27 cellular contexts compared by ENCODE assay signal in the genomic region with DNA sequence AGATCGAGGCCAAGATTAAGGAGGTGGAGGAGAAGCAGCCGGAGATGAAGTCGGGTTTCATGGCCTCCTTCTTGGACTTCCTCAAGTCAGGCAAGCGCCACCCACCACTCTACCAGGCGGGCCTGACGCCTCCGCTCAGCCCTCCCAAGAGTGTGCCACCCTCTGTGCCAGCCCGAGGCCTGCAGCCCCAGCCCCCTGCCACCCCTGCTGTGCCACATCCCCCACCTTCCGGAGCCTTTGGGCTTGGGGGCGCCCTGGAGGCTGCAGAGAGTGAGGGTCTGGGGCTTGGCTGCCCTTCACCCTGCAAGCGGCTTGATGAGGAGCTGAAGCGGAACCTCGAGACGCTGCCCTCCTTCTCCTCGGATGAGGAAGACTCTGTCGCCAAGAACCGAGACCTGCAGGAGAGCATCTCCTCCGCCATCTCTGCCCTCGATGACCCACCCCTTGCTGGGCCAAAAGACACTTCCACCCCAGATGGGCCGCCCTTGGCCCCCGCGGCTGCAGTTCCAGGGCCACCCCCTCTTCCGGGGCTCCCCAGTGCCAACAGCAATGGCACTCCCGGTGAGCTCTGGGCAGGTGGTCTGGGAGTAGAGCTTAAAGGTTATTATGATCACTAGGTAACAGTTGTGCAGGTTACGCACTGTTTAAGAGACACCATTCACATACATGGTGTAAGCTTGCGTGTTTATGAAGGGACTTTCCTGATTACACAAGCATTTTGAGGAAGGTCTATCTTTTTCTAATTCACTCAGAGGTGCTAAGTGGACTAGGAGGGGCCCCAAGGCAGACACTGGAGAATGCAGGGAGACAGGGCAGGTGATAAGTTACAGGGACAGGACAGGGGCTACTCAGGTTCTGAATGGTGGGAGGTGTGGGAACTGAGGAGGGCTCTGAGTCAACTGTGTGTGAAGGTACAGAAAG. TPM values are rescaled to one million over a fixed set of nuclear protein-coding genes. Genes with fewer than 3 reads are reported as not detected.
A peak's percentile ranks its signal among the peaks of the same experiment; 100 is the strongest.
DNase-seq lines count a peak whose midpoint lies in the region; ATAC-seq, FAIRE-seq and TF ChIP-seq lines count a peak whose summit lies in the region.
"Had no signal": no experiment of that assay in that cellular context is flagged by ENCODE, and none has a peak within 500 bp of the region (broad histone marks: within the 10 kb centered on the region; RNA-seq: fewer than 3 reads in every experiment).

No MANE protein-coding gene starts in this region.

- H3K4me3 Mint-ChIP-seq in activated CD4-positive, alpha-beta T cell treated with anti-CD3 and anti-CD28 coated beads, Interleukin-2, amount 10 ng/mL, durations not matched to agents 24 days and 14 days = no peak overlapping the region
- H3K4me3 Mint-ChIP-seq in naive thymus-derived CD8-positive, alpha-beta T cell = no peak overlapping the region
- H3K4me3 Mint-ChIP-seq: activated naive CD4-positive, alpha-beta T cell treated with anti-CD3 and anti-CD28 coated beads, Interleukin-2, amount 10 ng/mL, durations not matched to agents 7 days and 5 days; H9; memory B cell; T-helper 17 cell had no signal

- H3K4me3 ChIP-seq in PC-3 (ENCODE audit: low read length) (no peak overlapping the region), left lung (no peak overlapping the region)
- H3K4me3 ChIP-seq: A549, ascending aorta, skin epidermis, suprapubic skin, uterus had no signal

- TF ChIP-seq CTCF in PC-3 (conservative IDR thresholded peaks at IDR 0.05; ENCODE audit: low read depth, low read length) (no peak), left lung (IDR thresholded peaks at IDR 0.05) (no peak)

- H3K9me3 ChIP-seq in PC-3 (ENCODE audit: low read length) (no peaks in the 10 kb centered on the region), left lung (no peaks in the 10 kb centered on the region)
- H3K9me3 ChIP-seq: A549, ascending aorta, suprapubic skin, uterus had no signal

- FAIRE-seq in HTR-8/SVneo (lab: Jason Lieb, UNC) = no peak
- FAIRE-seq: A549 had no signal

- H3K27me3 Mint-ChIP-seq in activated CD4-positive, alpha-beta T cell treated with anti-CD3 and anti-CD28 coated beads, Interleukin-2, amount 10 ng/mL, durations not matched to agents 24 days and 14 days = no peaks in the 10 kb centered on the region
- no peaks in the 10 kb centered on the region for H3K27me3 Mint-ChIP-seq in naive thymus-derived CD8-positive, alpha-beta T cell
- H3K27me3 Mint-ChIP-seq: activated naive CD4-positive, alpha-beta T cell treated with anti-CD3 and anti-CD28 coated beads, Interleukin-2, amount 10 ng/mL, durations not matched to agents 7 days and 5 days; memory B cell; T-helper 17 cell had no signal

- H3F3A ChIP-seq in PC-3 (ENCODE audit: low read length, unreplicated experiment) = no peaks in the 10 kb centered on the region

- H3K79me2 ChIP-seq in PC-3 (ENCODE audit: low read length) = peaks cover 58% of the 10 kb centered on the region

- no peak overlapping the region for H2AFZ ChIP-seq in PC-3 (ENCODE audit: low read length)

- no peaks in the 10 kb centered on the region for H3K9me2 ChIP-seq in PC-3 (replicated peaks; ENCODE audit: low read length)

- intact Hi-C loops in activated CD4-positive, alpha-beta T cell treated with anti-CD3 and anti-CD28 coated beads, Interleukin-2, amount 10 ng/mL, durations not matched to agents 24 days and 14 days (cut with micrococcal nuclease) = no loop called here
- intact Hi-C loops in PC-3 (cut with micrococcal nuclease) (no loop called here), left lung (cut with DNase I) (no loop called here)

- H3K9me3 Mint-ChIP-seq in activated CD4-positive, alpha-beta T cell treated with anti-CD3 and anti-CD28 coated beads, Interleukin-2, amount 10 ng/mL, durations not matched to agents 24 days and 14 days = no peaks in the 10 kb centered on the region
- no peaks in the 10 kb centered on the region for H3K9me3 Mint-ChIP-seq in naive thymus-derived CD8-positive, alpha-beta T cell
- H3K9me3 Mint-ChIP-seq: activated naive CD4-positive, alpha-beta T cell treated with anti-CD3 and anti-CD28 coated beads, Interleukin-2, amount 10 ng/mL, durations not matched to agents 7 days and 5 days; H9; memory B cell had no signal

- H3K4me2 ChIP-seq in PC-3 (ENCODE audit: low read length) = no peak overlapping the region
- H3K4me2 ChIP-seq: A549 had no signal

- peaks cover 5% of the 10 kb centered on the region for H3K4me1 Mint-ChIP-seq in activated CD4-positive, alpha-beta T cell treated with anti-CD3 and anti-CD28 coated beads, Interleukin-2, amount 10 ng/mL, durations not matched to agents 24 days and 14 days
- H3K4me1 Mint-ChIP-seq in naive thymus-derived CD8-positive, alpha-beta T cell = peaks cover 9 to 39% (median 14%) of the 10 kb centered on the region in 4 donors
- H3K4me1 Mint-ChIP-seq: H9 had no signal

- ATAC-seq in PC-3 = no peak
- ATAC-seq in naive thymus-derived CD8-positive, alpha-beta T cell = no peak
- ATAC-seq in left lung = no peak
- ATAC-seq: A549, T-helper 17 cell had no signal

- H3K27ac ChIP-seq in PC-3 (ENCODE audit: low read length) (no peak overlapping the region), left lung (no peak overlapping the region)
- H3K27ac ChIP-seq: A549, ascending aorta, epithelial cell of prostate, suprapubic skin, uterus had no signal

- peaks cover 38% of the 10 kb centered on the region for H3K36me3 Mint-ChIP-seq in activated CD4-positive, alpha-beta T cell treated with anti-CD3 and anti-CD28 coated beads, Interleukin-2, amount 10 ng/mL, durations not matched to agents 24 days and 14 days (ENCODE audit: low read depth)
- peaks cover 0 to 60% (median 3%) of the 10 kb centered on the region in 3 donors for H3K36me3 Mint-ChIP-seq in naive thymus-derived CD8-positive, alpha-beta T cell

- H3K27me3 ChIP-seq in PC-3 (ENCODE audit: low read length) = no peaks in the 10 kb centered on the region
- no peaks in the 10 kb centered on the region for H3K27me3 ChIP-seq in left lung
- H3K27me3 ChIP-seq: ascending aorta, suprapubic skin, uterus had no signal

- H4K20me1 ChIP-seq in PC-3 (ENCODE audit: low read length) = peaks cover 6% of the 10 kb centered on the region; the same call in 1 of the 2 replicates

- no peak overlapping the region for H3K9ac ChIP-seq in PC-3 (ENCODE audit: low read length)

- CTCF ChIA-PET in PC-3 (lab: Charles Lee) = no interaction called here

- H3K36me3 ChIP-seq in PC-3 (ENCODE audit: low read depth, low read length) (peaks cover 61% of the 10 kb centered on the region), left lung (peaks cover 0 to 100% of the 10 kb centered on the region in 2 donors)
- H3K36me3 ChIP-seq: uterus had no signal

- TSS peak; percentile 13 for BruUV-seq in PC-3 (replicated peaks; lab: Mats Ljungman, UMichigan)

- H3K4me1 ChIP-seq in PC-3 (ENCODE audit: insufficient read depth, low read length) (no peaks in the 10 kb centered on the region), left lung (no peaks in the 10 kb centered on the region)
- H3K4me1 ChIP-seq: A549, ascending aorta, suprapubic skin, uterus had no signal

- peak overlapping the region; percentile 2 for H3K27ac Mint-ChIP-seq in activated CD4-positive, alpha-beta T cell treated with anti-CD3 and anti-CD28 coated beads, Interleukin-2, amount 10 ng/mL, durations not matched to agents 24 days and 14 days
- H3K27ac Mint-ChIP-seq in naive thymus-derived CD8-positive, alpha-beta T cell = peak overlapping the region in 6 of 10 donors; percentile 8 to 57 (median 42)
- H3K27ac Mint-ChIP-seq: memory B cell, T-helper 17 cell had no signal

- no peak for DNase-seq in activated CD4-positive, alpha-beta T cell treated with anti-CD3 and anti-CD28 coated beads, Interleukin-2, amount 10 ng/mL, durations not matched to agents 24 days and 14 days
- no peak for DNase-seq in activated CD4-positive, alpha-beta T cell treated with anti-CD3 and anti-CD28 coated beads for 4 hours
- DNase-seq in CD1c-positive myeloid dendritic cell (ENCODE audit: extremely low spot score) = peak; percentile 29
- DNase-seq in PC-3 = no peak
- no peak for DNase-seq in naive thymus-derived CD8-positive, alpha-beta T cell
- DNase-seq in left lung = no peak
- no peak for DNase-seq in HTR-8/SVneo (ENCODE audit: insufficient read length, low spot score)
- no peak for DNase-seq in NCI-H446 (lab: John Stamatoyannopoulos, UW)
- DNase-seq: activated CD4-positive, alpha-beta T cell treated with anti-CD3 and anti-CD28 coated beads, Interleukin-2, amount 50 U/mL, for 48 hours; activated naive CD4-positive, alpha-beta T cell treated with anti-CD3 and anti-CD28 coated beads, Interleukin-2, amount 10 ng/mL, durations not matched to agents 7 days and 5 days; COR-L47; DMS79; H9; head of caudate nucleus; Karpas-422; NCI-H1694; NCI-H2171; NCI-H69; T-helper 17 cell; uterus had no signal

- POLR2A ChIA-PET in PC-3 (lab: Charles Lee; ENCODE audit: unreplicated experiment) = no interaction called here
- POLR2A ChIA-PET in naive thymus-derived CD8-positive, alpha-beta T cell (lab: Charles Lee) = interaction anchor here (0.7 to 1.6 kb wide), 4 partner anchors 14 to 42 kb away, joined by 3 to 8 read pairs (median 4); partner anchors contain the start of gene SCAF1

RNA-seq across cellular contexts. Expression of gene PRR12, which starts 8.7 kb away (rescaled TPM):
- 31.1 and 32.7 TPM in 2 replicates for total RNA-seq in activated CD4-positive, alpha-beta T cell treated with anti-CD3 and anti-CD28 coated beads, Interleukin-2, amount 10 ng/mL, durations not matched to agents 24 days and 14 days
- total RNA-seq in PC-3 (2014; rRNA removed) (14.6 and 25.7 TPM in 2 replicates), left lung (10 to 100 TPM; 26.1 to 26.7 TPM)
- total RNA-seq in naive thymus-derived CD8-positive, alpha-beta T cell = 10 to 100 TPM; 61.6 to 62.1 TPM
- under 1 TPM; 0.24 to 0.69 (median 0.37) TPM for polyA plus RNA-seq in naive thymus-derived CD8-positive, alpha-beta T cell

RNA-seq across cellular contexts. Expression of gene PRRG2, which starts 18.5 kb away (rescaled TPM):
- 0.56 and 1.0 TPM in 2 replicates for total RNA-seq in activated CD4-positive, alpha-beta T cell treated with anti-CD3 and anti-CD28 coated beads, Interleukin-2, amount 10 ng/mL, durations not matched to agents 24 days and 14 days
- total RNA-seq in PC-3 (2014; rRNA removed) (16.4 and 17.0 TPM in 2 replicates), left lung (10 to 100 TPM in 1 of 2 donors, 1 to 10 TPM in 1; 7.6 to 13.6 TPM)
- total RNA-seq in naive thymus-derived CD8-positive, alpha-beta T cell = 1 to 10 TPM; 1.9 to 2.4 TPM
- polyA plus RNA-seq in naive thymus-derived CD8-positive, alpha-beta T cell = under 1 TPM; 0.28 to 0.34 (median 0.32) TPM
- total RNA-seq: ascending aorta, RPMI7951 had no signal

RNA-seq across cellular contexts. Expression of gene NOSIP, which starts 19.3 kb away (rescaled TPM):
- total RNA-seq in activated CD4-positive, alpha-beta T cell treated with anti-CD3 and anti-CD28 coated beads, Interleukin-2, amount 10 ng/mL, durations not matched to agents 24 days and 14 days = 66.1 and 68.5 TPM in 2 replicates
- 195 and 214 TPM in 2 replicates for total RNA-seq in PC-3 (2014; rRNA removed)
- 100 to 1,000 TPM; 162 to 173 TPM for total RNA-seq in naive thymus-derived CD8-positive, alpha-beta T cell
- polyA plus RNA-seq in naive thymus-derived CD8-positive, alpha-beta T cell = 100 to 1,000 TPM; 662 to 854 (median 844) TPM
- 10 to 100 TPM; 40.8 to 45.0 TPM for total RNA-seq in left lung

RNA-seq across cellular contexts. Expression of gene RRAS, which starts 40.3 kb away (rescaled TPM):
- 4.1 and 5.0 TPM in 2 replicates for total RNA-seq in activated CD4-positive, alpha-beta T cell treated with anti-CD3 and anti-CD28 coated beads, Interleukin-2, amount 10 ng/mL, durations not matched to agents 24 days and 14 days
- total RNA-seq in PC-3 (2014; rRNA removed) = 24.0 and 32.0 TPM in 2 replicates
- total RNA-seq in naive thymus-derived CD8-positive, alpha-beta T cell = 10 to 100 TPM; 10.4 to 12.7 TPM
- polyA plus RNA-seq in naive thymus-derived CD8-positive, alpha-beta T cell = 10 to 100 TPM; 21.8 to 30.2 (median 28.4) TPM
- 100 to 1,000 TPM in 1 of 2 donors, 10 to 100 TPM in 1; 76.0 to 131 TPM for total RNA-seq in left lung

RNA-seq across cellular contexts. Expression of gene SCAF1, which starts 42.4 kb away (rescaled TPM):
- 75.0 and 84.9 TPM in 2 replicates for total RNA-seq in activated CD4-positive, alpha-beta T cell treated with anti-CD3 and anti-CD28 coated beads, Interleukin-2, amount 10 ng/mL, durations not matched to agents 24 days and 14 days
- total RNA-seq in PC-3 (2014; rRNA removed) (46.8 and 78.6 TPM in 2 replicates), left lung (10 to 100 TPM; 61.5 to 63.8 TPM)
- 10 to 100 TPM; 51.0 to 62.3 TPM for total RNA-seq in naive thymus-derived CD8-positive, alpha-beta T cell
- 1 to 10 TPM; 1.1 to 2.5 (median 1.2) TPM for polyA plus RNA-seq in naive thymus-derived CD8-positive, alpha-beta T cell
